ENCODE assay signal across 1 cellular context in genomic region chr1:9576903-9577302, GRCh38.
TF ChIP-seq lines count a peak whose summit lies in the region.

No MANE protein-coding gene starts in this region.

TF ChIP-seq in GM23338, 12 proteins besides CTCF, POLR2A, EP300 and RAD21 (continued from another document):
- no peak for TF ChIP-seq ZNF462 (CRISPR knock-in tag; IDR thresholded peaks at IDR 0.05)
